8 cellular contexts compared by ENCODE assay signal in genomic region chr20:62500237-62500864, GRCh38. TPM values are rescaled to one million over a fixed set of nuclear protein-coding genes. Genes with fewer than 3 reads are reported as not detected.
A peak's percentile ranks its signal among the peaks of the same experiment; 100 is the strongest.
DNase-seq lines count a peak whose midpoint lies in the region; ATAC-seq and TF ChIP-seq lines count a peak whose summit lies in the region.

No MANE protein-coding gene starts in this region.

- H3K9me3 ChIP-seq in left lung: no peaks in the 10 kb centered on the region

- H3K4me1 ChIP-seq in left lung: peaks cover 0 to 27% of the 10 kb centered on the region in 2 donors

- no peak overlapping the region for H3K27ac ChIP-seq in left lung

- peak; percentile 71 for DNase-seq in NK-92 treated with Interleukin-12 subunit alpha and Interleukin-12 subunit beta, amount 100 ng/mL, for 24 hours (lab: John Stamatoyannopoulos, UW)
- no peak for DNase-seq in NK-92 (lab: John Stamatoyannopoulos, UW; ENCODE audit: unreplicated experiment)
- DNase-seq in NCI-H226: peak; percentile 34
- DNase-seq in activated CD4-positive, alpha-beta T cell treated with anti-CD3 and anti-CD28 coated beads, Interleukin-2, amount 50 U/mL, for 1 hour: peak; percentile 85
- DNase-seq in choroid plexus epithelial cell (ENCODE audit: low read depth): peak; percentile 59
- peak; percentile 73 to 95 for DNase-seq in left lung
- DNase-seq in stimulated activated CD4-positive, alpha-beta T cell treated with anti-CD3 and anti-CD28 coated beads, TNF-alpha, amount 100 ng/mL, for 24 hours (ENCODE audit: low read depth in 3 of 3): peak; percentile 69 to 77 (median 72)

- TF ChIP-seq CTCF in choroid plexus epithelial cell (conservative IDR thresholded peaks at IDR 0.05; ENCODE audit: low read depth, low read length) (peak; percentile 88), left lung (IDR thresholded peaks at IDR 0.05) (peak; percentile 73 to 86)

- intact Hi-C loops in left lung (cut with DNase I): loop anchor here in 1 of 2 donors (5.0 kb wide), 1 partner anchor 117 kb away; no protein-coding TSS in a partner anchor

- H3K36me3 ChIP-seq in left lung: no peaks in the 10 kb centered on the region

- ATAC-seq in left lung (peak; percentile 88), GM18519 (IDR thresholded peaks at IDR 0.05; ENCODE audit: low FRiP score, unreplicated experiment) (no peak)

- H3K27me3 ChIP-seq in left lung: peaks cover 0 to 24% of the 10 kb centered on the region in 2 donors

- H3K4me3 ChIP-seq in choroid plexus epithelial cell (ENCODE audit: low read depth, low read length) (no peak overlapping the region), left lung (no peak overlapping the region)

RNA-seq across cellular contexts. Expression of gene GATA5, which starts 24.6 kb away (rescaled TPM):
- 1 to 10 TPM in 1 of 2 donors, under 1 TPM in 1; 0.84 to 2.5 TPM for total RNA-seq in left lung
